ENCODE assay signal across 1 cellular context in the genomic region with DNA sequence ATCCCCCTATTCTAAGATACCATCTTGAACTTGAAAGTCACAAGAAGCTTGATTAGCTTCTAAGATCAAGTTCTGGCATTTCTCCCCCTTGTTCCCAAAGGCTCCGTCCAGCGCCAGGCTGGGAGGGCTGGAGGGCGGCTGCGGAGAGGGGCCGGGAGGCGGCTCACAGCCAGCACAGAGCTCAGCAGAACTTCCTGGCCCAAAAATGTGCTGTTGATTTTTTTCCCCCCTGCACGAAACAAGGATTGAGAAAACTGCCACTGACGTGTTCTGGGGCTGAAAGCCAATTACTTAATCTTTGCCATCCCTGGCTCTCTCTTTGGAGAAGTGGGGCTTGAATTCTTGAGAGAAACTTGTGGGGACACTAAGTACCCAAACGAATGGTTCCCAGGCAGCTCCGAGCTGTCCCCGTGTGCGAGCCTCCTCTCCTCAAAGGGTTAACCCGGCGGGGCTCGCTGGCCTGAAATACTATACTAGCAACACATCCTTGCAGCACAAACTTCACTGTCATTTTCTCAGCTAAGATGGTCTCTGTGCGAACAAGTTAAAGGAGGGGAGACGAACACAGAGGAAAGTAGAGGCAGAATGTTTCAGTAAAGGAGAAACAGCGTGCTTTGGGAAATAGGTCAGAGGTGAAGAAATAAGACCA.
TF ChIP-seq lines count a peak whose summit lies in the region.

No MANE protein-coding gene starts in this region.

TF ChIP-seq in K562, 482 proteins besides CTCF, POLR2A, EP300 and RAD21 (continued from another document and continues in another):
- TF ChIP-seq MTA1 (IDR thresholded peaks at IDR 0.05; ENCODE audit: borderline replicate concordance) (0 out of 2 replicates have a peak, but pooled peaks have one; percentile 38), KAT7 (CRISPR knock-in tag; IDR thresholded peaks at IDR 0.05; ENCODE audit: borderline replicate concordance) (peak; percentile 34; the same call in 1 of the 2 replicates), NR2C2 (CRISPR knock-in tag; IDR thresholded peaks at IDR 0.05) (no peak), NR2C2 (tag; IDR thresholded peaks at IDR 0.05) (peak; percentile 84), POLR2G (IDR thresholded peaks at IDR 0.05; ENCODE audit: low read depth, low read length) (peak; percentile 51), ESRRB (CRISPR knock-in tag; IDR thresholded peaks at IDR 0.05; ENCODE audit: borderline replicate concordance) (no peak), POLR2H (tag; IDR thresholded peaks at IDR 0.05; ENCODE audit: low read depth) (0 out of 2 replicates have a peak, but pooled peaks have one; percentile 10), ZNF41 (CRISPR knock-in tag; conservative IDR thresholded peaks at IDR 0.05) (no peak), LEF1 (IDR thresholded peaks at IDR 0.05) (peak; percentile 50; the same call in 1 of the 2 replicates), XRCC4 (IDR thresholded peaks at IDR 0.05; ENCODE audit: extremely low read depth, insufficient read depth, insufficient read length) (no peak), ZEB2 (IDR thresholded peaks at IDR 0.05) (0 out of 2 replicates have a peak, but pooled peaks have one; percentile 29), BRD9 (IDR thresholded peaks at IDR 0.05; ENCODE audit: low read depth, partially characterized antibody) (peak; percentile 29), ETV5 (CRISPR knock-in tag; IDR thresholded peaks at IDR 0.05; ENCODE audit: low read depth) (0 out of 2 replicates have a peak, but pooled peaks have one; percentile 10), TOE1 (IDR thresholded peaks at IDR 0.05; ENCODE audit: borderline replicate concordance) (peak; percentile 65), TOE1 (CRISPR knock-in tag; IDR thresholded peaks at IDR 0.05; ENCODE audit: borderline replicate concordance, low read depth) (no peak), PHF20 (IDR thresholded peaks at IDR 0.05; ENCODE audit: partially characterized antibody) (peak; percentile 6), TARDBP (IDR thresholded peaks at IDR 0.05) (peak; percentile 53; the same call in 1 of the 2 replicates), HDAC2 (IDR thresholded peaks at IDR 0.05) (peak; percentile 63; the same call in 1 of the 2 replicates), SMARCE1 (IDR thresholded peaks at IDR 0.05) (no peak)
- TF ChIP-seq, protein P1, sequence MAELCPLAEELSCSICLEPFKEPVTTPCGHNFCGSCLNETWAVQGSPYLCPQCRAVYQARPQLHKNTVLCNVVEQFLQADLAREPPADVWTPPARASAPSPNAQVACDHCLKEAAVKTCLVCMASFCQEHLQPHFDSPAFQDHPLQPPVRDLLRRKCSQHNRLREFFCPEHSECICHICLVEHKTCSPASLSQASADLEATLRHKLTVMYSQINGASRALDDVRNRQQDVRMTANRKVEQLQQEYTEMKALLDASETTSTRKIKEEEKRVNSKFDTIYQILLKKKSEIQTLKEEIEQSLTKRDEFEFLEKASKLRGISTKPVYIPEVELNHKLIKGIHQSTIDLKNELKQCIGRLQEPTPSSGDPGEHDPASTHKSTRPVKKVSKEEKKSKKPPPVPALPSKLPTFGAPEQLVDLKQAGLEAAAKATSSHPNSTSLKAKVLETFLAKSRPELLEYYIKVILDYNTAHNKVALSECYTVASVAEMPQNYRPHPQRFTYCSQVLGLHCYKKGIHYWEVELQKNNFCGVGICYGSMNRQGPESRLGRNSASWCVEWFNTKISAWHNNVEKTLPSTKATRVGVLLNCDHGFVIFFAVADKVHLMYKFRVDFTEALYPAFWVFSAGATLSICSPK (IDR thresholded peaks at IDR 0.05; ENCODE audit: borderline replicate concordance) = 0 out of 2 replicates have a peak, but pooled peaks have one; percentile 56
- TF ChIP-seq, protein P2, sequence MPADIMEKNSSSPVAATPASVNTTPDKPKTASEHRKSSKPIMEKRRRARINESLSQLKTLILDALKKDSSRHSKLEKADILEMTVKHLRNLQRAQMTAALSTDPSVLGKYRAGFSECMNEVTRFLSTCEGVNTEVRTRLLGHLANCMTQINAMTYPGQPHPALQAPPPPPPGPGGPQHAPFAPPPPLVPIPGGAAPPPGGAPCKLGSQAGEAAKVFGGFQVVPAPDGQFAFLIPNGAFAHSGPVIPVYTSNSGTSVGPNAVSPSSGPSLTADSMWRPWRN (IDR thresholded peaks at IDR 0.05; ENCODE audit: low read depth) = no peak
- TF ChIP-seq, protein P3, sequence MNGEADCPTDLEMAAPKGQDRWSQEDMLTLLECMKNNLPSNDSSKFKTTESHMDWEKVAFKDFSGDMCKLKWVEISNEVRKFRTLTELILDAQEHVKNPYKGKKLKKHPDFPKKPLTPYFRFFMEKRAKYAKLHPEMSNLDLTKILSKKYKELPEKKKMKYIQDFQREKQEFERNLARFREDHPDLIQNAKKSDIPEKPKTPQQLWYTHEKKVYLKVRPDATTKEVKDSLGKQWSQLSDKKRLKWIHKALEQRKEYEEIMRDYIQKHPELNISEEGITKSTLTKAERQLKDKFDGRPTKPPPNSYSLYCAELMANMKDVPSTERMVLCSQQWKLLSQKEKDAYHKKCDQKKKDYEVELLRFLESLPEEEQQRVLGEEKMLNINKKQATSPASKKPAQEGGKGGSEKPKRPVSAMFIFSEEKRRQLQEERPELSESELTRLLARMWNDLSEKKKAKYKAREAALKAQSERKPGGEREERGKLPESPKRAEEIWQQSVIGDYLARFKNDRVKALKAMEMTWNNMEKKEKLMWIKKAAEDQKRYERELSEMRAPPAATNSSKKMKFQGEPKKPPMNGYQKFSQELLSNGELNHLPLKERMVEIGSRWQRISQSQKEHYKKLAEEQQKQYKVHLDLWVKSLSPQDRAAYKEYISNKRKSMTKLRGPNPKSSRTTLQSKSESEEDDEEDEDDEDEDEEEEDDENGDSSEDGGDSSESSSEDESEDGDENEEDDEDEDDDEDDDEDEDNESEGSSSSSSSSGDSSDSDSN (IDR thresholded peaks at IDR 0.05; ENCODE audit: borderline replicate concordance in 1 of 2, low read depth in 2 of 2, low read length in 2 of 2) = peak; percentile 28 to 61; a peak in 1 of 4 replicates
- TF ChIP-seq, protein P4, sequence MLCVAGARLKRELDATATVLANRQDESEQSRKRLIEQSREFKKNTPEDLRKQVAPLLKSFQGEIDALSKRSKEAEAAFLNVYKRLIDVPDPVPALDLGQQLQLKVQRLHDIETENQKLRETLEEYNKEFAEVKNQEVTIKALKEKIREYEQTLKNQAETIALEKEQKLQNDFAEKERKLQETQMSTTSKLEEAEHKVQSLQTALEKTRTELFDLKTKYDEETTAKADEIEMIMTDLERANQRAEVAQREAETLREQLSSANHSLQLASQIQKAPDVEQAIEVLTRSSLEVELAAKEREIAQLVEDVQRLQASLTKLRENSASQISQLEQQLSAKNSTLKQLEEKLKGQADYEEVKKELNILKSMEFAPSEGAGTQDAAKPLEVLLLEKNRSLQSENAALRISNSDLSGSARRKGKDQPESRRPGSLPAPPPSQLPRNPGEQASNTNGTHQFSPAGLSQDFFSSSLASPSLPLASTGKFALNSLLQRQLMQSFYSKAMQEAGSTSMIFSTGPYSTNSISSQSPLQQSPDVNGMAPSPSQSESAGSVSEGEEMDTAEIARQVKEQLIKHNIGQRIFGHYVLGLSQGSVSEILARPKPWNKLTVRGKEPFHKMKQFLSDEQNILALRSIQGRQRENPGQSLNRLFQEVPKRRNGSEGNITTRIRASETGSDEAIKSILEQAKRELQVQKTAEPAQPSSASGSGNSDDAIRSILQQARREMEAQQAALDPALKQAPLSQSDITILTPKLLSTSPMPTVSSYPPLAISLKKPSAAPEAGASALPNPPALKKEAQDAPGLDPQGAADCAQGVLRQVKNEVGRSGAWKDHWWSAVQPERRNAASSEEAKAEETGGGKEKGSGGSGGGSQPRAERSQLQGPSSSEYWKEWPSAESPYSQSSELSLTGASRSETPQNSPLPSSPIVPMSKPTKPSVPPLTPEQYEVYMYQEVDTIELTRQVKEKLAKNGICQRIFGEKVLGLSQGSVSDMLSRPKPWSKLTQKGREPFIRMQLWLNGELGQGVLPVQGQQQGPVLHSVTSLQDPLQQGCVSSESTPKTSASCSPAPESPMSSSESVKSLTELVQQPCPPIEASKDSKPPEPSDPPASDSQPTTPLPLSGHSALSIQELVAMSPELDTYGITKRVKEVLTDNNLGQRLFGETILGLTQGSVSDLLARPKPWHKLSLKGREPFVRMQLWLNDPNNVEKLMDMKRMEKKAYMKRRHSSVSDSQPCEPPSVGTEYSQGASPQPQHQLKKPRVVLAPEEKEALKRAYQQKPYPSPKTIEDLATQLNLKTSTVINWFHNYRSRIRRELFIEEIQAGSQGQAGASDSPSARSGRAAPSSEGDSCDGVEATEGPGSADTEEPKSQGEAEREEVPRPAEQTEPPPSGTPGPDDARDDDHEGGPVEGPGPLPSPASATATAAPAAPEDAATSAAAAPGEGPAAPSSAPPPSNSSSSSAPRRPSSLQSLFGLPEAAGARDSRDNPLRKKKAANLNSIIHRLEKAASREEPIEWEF (CRISPR knock-in tag; IDR thresholded peaks at IDR 0.05) = no peak
- TF ChIP-seq, protein P5, sequence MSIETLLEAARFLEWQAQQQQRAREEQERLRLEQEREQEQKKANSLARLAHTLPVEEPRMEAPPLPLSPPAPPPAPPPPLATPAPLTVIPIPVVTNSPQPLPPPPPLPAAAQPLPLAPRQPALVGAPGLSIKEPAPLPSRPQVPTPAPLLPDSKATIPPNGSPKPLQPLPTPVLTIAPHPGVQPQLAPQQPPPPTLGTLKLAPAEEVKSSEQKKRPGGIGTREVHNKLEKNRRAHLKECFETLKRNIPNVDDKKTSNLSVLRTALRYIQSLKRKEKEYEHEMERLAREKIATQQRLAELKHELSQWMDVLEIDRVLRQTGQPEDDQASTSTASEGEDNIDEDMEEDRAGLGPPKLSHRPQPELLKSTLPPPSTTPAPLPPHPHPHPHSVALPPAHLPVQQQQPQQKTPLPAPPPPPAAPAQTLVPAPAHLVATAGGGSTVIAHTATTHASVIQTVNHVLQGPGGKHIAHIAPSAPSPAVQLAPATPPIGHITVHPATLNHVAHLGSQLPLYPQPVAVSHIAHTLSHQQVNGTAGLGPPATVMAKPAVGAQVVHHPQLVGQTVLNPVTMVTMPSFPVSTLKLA (conservative IDR thresholded peaks at IDR 0.05) = peak in 1 of 2 experiments; percentile 43; a peak in 1 of 4 replicates
- TF ChIP-seq, protein P6, sequence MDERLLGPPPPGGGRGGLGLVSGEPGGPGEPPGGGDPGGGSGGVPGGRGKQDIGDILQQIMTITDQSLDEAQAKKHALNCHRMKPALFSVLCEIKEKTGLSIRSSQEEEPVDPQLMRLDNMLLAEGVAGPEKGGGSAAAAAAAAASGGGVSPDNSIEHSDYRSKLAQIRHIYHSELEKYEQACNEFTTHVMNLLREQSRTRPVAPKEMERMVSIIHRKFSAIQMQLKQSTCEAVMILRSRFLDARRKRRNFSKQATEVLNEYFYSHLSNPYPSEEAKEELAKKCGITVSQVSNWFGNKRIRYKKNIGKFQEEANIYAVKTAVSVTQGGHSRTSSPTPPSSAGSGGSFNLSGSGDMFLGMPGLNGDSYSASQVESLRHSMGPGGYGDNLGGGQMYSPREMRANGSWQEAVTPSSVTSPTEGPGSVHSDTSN (CRISPR knock-in tag; IDR thresholded peaks at IDR 0.05; ENCODE audit: low read depth) = no peak
- TF ChIP-seq, protein P6 (tag; conservative IDR thresholded peaks at IDR 0.05; ENCODE audit: low read depth) = no peak
- TF ChIP-seq, protein P7, sequence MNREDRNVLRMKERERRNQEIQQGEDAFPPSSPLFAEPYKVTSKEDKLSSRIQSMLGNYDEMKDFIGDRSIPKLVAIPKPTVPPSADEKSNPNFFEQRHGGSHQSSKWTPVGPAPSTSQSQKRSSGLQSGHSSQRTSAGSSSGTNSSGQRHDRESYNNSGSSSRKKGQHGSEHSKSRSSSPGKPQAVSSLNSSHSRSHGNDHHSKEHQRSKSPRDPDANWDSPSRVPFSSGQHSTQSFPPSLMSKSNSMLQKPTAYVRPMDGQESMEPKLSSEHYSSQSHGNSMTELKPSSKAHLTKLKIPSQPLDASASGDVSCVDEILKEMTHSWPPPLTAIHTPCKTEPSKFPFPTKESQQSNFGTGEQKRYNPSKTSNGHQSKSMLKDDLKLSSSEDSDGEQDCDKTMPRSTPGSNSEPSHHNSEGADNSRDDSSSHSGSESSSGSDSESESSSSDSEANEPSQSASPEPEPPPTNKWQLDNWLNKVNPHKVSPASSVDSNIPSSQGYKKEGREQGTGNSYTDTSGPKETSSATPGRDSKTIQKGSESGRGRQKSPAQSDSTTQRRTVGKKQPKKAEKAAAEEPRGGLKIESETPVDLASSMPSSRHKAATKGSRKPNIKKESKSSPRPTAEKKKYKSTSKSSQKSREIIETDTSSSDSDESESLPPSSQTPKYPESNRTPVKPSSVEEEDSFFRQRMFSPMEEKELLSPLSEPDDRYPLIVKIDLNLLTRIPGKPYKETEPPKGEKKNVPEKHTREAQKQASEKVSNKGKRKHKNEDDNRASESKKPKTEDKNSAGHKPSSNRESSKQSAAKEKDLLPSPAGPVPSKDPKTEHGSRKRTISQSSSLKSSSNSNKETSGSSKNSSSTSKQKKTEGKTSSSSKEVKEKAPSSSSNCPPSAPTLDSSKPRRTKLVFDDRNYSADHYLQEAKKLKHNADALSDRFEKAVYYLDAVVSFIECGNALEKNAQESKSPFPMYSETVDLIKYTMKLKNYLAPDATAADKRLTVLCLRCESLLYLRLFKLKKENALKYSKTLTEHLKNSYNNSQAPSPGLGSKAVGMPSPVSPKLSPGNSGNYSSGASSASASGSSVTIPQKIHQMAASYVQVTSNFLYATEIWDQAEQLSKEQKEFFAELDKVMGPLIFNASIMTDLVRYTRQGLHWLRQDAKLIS (CRISPR knock-in tag; IDR thresholded peaks at IDR 0.05) = peak; percentile 44; the same call in 1 of the 2 replicates
- TF ChIP-seq, protein P8, sequence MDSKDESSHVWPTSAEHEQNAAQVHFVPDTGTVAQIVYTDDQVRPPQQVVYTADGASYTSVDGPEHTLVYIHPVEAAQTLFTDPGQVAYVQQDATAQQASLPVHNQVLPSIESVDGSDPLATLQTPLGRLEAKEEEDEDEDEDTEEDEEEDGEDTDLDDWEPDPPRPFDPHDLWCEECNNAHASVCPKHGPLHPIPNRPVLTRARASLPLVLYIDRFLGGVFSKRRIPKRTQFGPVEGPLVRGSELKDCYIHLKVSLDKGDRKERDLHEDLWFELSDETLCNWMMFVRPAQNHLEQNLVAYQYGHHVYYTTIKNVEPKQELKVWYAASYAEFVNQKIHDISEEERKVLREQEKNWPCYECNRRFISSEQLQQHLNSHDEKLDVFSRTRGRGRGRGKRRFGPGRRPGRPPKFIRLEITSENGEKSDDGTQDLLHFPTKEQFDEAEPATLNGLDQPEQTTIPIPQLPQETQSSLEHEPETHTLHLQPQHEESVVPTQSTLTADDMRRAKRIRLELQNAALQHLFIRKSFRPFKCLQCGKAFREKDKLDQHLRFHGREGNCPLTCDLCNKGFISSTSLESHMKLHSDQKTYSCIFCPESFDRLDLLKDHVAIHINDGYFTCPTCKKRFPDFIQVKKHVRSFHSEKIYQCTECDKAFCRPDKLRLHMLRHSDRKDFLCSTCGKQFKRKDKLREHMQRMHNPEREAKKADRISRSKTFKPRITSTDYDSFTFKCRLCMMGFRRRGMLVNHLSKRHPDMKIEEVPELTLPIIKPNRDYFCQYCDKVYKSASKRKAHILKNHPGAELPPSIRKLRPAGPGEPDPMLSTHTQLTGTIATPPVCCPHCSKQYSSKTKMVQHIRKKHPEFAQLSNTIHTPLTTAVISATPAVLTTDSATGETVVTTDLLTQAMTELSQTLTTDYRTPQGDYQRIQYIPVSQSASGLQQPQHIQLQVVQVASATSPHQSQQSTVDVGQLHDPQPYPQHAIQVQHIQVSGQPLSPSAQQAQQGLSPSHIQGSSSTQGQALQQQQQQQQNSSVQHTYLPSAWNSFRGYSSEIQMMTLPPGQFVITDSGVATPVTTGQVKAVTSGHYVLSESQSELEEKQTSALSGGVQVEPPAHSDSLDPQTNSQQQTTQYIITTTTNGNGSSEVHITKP (IDR thresholded peaks at IDR 0.05; ENCODE audit: partially characterized antibody) = peak; percentile 54
